In genomic region chr1:17553970-17554369, GRCh38 we compare ENCODE assay signal across 12 cellular contexts. TPM values are rescaled to one million over a fixed set of nuclear protein-coding genes. Genes with fewer than 3 reads are reported as not detected.
DNase-seq lines count a peak whose midpoint lies in the region; FAIRE-seq and TF ChIP-seq lines count a peak whose summit lies in the region.
"Had no signal": no experiment of that assay in that cellular context is flagged by ENCODE, and none has a peak within 500 bp of the region (broad histone marks: within the 10 kb centered on the region; RNA-seq: fewer than 3 reads in every experiment).

No MANE protein-coding gene starts in this region.

- DNase-seq in AG08396 (ENCODE audit: low spot score) = peak; percentile 79
- DNase-seq in HTR-8/SVneo (ENCODE audit: insufficient read length, low spot score) = peak; percentile 57
- DNase-seq in choroid plexus epithelial cell (ENCODE audit: low read depth) = peak; percentile 67
- DNase-seq in myocyte (ENCODE audit: low read depth) = peak; percentile 53
- DNase-seq in DMS79 (lab: John Stamatoyannopoulos, UW) = no peak
- DNase-seq in activated CD8-positive, alpha-beta memory T cell treated with anti-CD3 and anti-CD28 coated beads, Interleukin-2, amount 50 U/mL, for 48 hours = no peak
- no peak for DNase-seq in Peyer's patch
- DNase-seq in COR-L47 (lab: John Stamatoyannopoulos, UW) = no peak
- DNase-seq: activated CD4-positive, alpha-beta memory T cell treated with anti-CD3 and anti-CD28 coated beads, Interleukin-2, amount 10 ng/mL, durations not matched to agents 7 days and 5 days; body of pancreas; CD4-positive, alpha-beta T cell; NCI-H1694 had no signal

- no peaks in the 10 kb centered on the region for H3K36me3 ChIP-seq in Peyer's patch

- peak overlapping the region in 1 of 4 donors; percentile 11 for H3K27ac ChIP-seq in Peyer's patch
- H3K27ac ChIP-seq: body of pancreas had no signal

- peaks cover 0 to 18% (median 0%) of the 10 kb centered on the region in 4 donors for H3K4me1 ChIP-seq in Peyer's patch

- H3K27me3 ChIP-seq in Peyer's patch = no peaks in the 10 kb centered on the region
- H3K27me3 ChIP-seq: body of pancreas had no signal

- no peak overlapping the region for H3K4me3 ChIP-seq in choroid plexus epithelial cell (ENCODE audit: low read depth, low read length)
- no peak overlapping the region for H3K4me3 ChIP-seq in Peyer's patch
- H3K4me3 ChIP-seq: body of pancreas had no signal

- FAIRE-seq in HTR-8/SVneo (lab: Jason Lieb, UNC) = no peak

- TF ChIP-seq POLR2A in Peyer's patch (IDR thresholded peaks at IDR 0.05) = no peak

- H3K9me3 ChIP-seq in Peyer's patch = no peaks in the 10 kb centered on the region
- H3K9me3 ChIP-seq: body of pancreas had no signal

- TF ChIP-seq CTCF in choroid plexus epithelial cell (conservative IDR thresholded peaks at IDR 0.05; ENCODE audit: low read depth, low read length) = no peak
- no peak for TF ChIP-seq CTCF in Peyer's patch (IDR thresholded peaks at IDR 0.05)

RNA-seq across cellular contexts. Expression of gene ARHGEF10L, which starts 14.5 kb away (rescaled TPM):
- 43.0 and 49.4 TPM in 2 replicates for total RNA-seq in myocyte
- polyA plus RNA-seq in myocyte (2012) = 39.8 TPM
- 100 to 1,000 TPM in 3 of 4 donors, 10 to 100 TPM in 1; 72.7 to 177 (median 156) TPM for total RNA-seq in Peyer's patch
- total RNA-seq: activated CD4-positive, alpha-beta memory T cell treated with anti-CD3 and anti-CD28 coated beads, Interleukin-2, amount 10 ng/mL, durations not matched to agents 7 days and 5 days had no signal

Comparison
In these comparisons a context has a peak if more than half of its experiments do, and no peak if none do; other contexts are left out.
1. DNase-seq: peak in AG08396 (single experiment), HTR-8/SVneo (single experiment), choroid plexus epithelial cell (single experiment) and myocyte (single experiment); none in DMS79 (single experiment), activated CD8-positive, alpha-beta memory T cell treated with anti-CD3 and anti-CD28 coated beads, Interleukin-2, amount 50 U/mL, for 48 hours (single experiment), Peyer's patch (0 of 3) and COR-L47 (single experiment).